8 cellular contexts compared by ENCODE assay signal in genomic region chr5:160398806-160399205, GRCh38. TPM values are rescaled to one million over a fixed set of nuclear protein-coding genes. Genes with fewer than 3 reads are reported as not detected.
DNase-seq lines count a peak whose midpoint lies in the region; ATAC-seq and TF ChIP-seq lines count a peak whose summit lies in the region.

No MANE protein-coding gene starts in this region.

- H3K56ac ChIP-seq in H9 (ENCODE audit: insufficient read length, low read depth, low read length): no peak overlapping the region

- peaks cover 4% of the 10 kb centered on the region for H3K23me2 ChIP-seq in H9 (ENCODE audit: insufficient read length, low read depth, low read length, poor library complexity, severe bottlenecking)

- H3K27me3 ChIP-seq in H9 (ENCODE audit: insufficient read depth, low read length): no peaks in the 10 kb centered on the region
- no peaks in the 10 kb centered on the region for H3K27me3 ChIP-seq in adipocyte (replicated peaks; ENCODE audit: control insufficient read depth, insufficient read depth, low read length)
- H3K27me3 ChIP-seq in liver (ENCODE audit: control insufficient read depth in 4 of 4, insufficient read depth in 4 of 4, low read length in 3 of 4): no peaks in the 10 kb centered on the region
- no peaks in the 10 kb centered on the region for H3K27me3 ChIP-seq in neuronal stem cell (ENCODE audit: control insufficient read depth in 3 of 3, insufficient read depth in 3 of 3, low read depth in 1 of 3, low read length in 3 of 3)

- H3K18ac ChIP-seq in H9 (ENCODE audit: insufficient read length, low read depth, low read length): no peak overlapping the region
- H3K18ac ChIP-seq in neuronal stem cell (ENCODE audit: low read length): no peak overlapping the region

- H2AK5ac ChIP-seq in H9 (ENCODE audit: insufficient read length, low read length): no peak overlapping the region
- H2AK5ac ChIP-seq in neuronal stem cell (ENCODE audit: low read depth, low read length): no peak overlapping the region

- H3K4me1 ChIP-seq in H9 (ENCODE audit: insufficient read depth, low read length) (no peaks in the 10 kb centered on the region), adipocyte (ENCODE audit: control insufficient read depth, insufficient read depth, low read length) (peaks cover 19% of the 10 kb centered on the region), liver (ENCODE audit: control insufficient read depth in 4 of 4, insufficient read depth in 4 of 4, low read length in 3 of 4) (peaks cover 0 to 13% (median 7%) of the 10 kb centered on the region in 4 donors), neuronal stem cell (ENCODE audit: control insufficient read depth in 2 of 2, insufficient read depth in 1 of 2, low read depth in 1 of 2, low read length in 2 of 2) (no peaks in the 10 kb centered on the region)

- H3K4me2 ChIP-seq in H9 (ENCODE audit: insufficient read depth, insufficient read length, low read length) (peak overlapping the region; percentile 93), neuronal stem cell (ENCODE audit: insufficient read depth, low read length, poor library complexity, severe bottlenecking) (no peak overlapping the region)

- H2AFZ ChIP-seq in H9 (ENCODE audit: low read length) (no peak overlapping the region), neuronal stem cell (ENCODE audit: low read length) (no peak overlapping the region)

- peak overlapping the region; percentile 87 for H3K4me3 ChIP-seq in adipocyte (ENCODE audit: low read length)
- H3K4me3 ChIP-seq in liver (ENCODE audit: low read depth in 1 of 3, low read length in 3 of 3): no peak overlapping the region
- peak overlapping the region in 1 of 2 donors; percentile 61 for H3K4me3 ChIP-seq in neuronal stem cell (ENCODE audit: low read length in 2 of 2)

- peaks cover 17 to 21% of the 10 kb centered on the region in 2 experiments for H3K4me1 Mint-ChIP-seq in H9

- H3K9ac ChIP-seq in H9 (ENCODE audit: extremely low read depth, insufficient read length, low read length) (peak overlapping the region; percentile 99), adipocyte (ENCODE audit: low read length) (peak overlapping the region; percentile 90), liver (ENCODE audit: low read depth in 1 of 2, low read length in 2 of 2) (peak overlapping the region; percentile 69 to 97), neuronal stem cell (ENCODE audit: low read depth, low read length, poor library complexity) (no peak overlapping the region)

- H3K36me3 ChIP-seq in adipocyte (ENCODE audit: control insufficient read depth, insufficient read depth, low read length, severe bottlenecking) (peaks cover 27% of the 10 kb centered on the region), liver (ENCODE audit: control insufficient read depth in 4 of 4, insufficient read depth in 3 of 4, low read depth in 1 of 4, low read length in 3 of 4) (peaks cover 0 to 22% (median 17%) of the 10 kb centered on the region in 4 donors), neuronal stem cell (replicated peaks in 1 of 2; ENCODE audit: control insufficient read depth in 2 of 2, insufficient read depth in 2 of 2, low read length in 2 of 2) (peaks cover 7 to 62% of the 10 kb centered on the region in 2 donors)

- intact Hi-C loops in head of caudate nucleus (cut with DNase I): loop anchor here (10.0 kb wide), 1 partner anchor 284 kb away; the partner anchor contains the start of gene PWWP2A

- peak overlapping the region; percentile 86 to 92 for H3K4me3 Mint-ChIP-seq in H9

- H3K9me3 Mint-ChIP-seq in H9: no peaks in the 10 kb centered on the region

- no peak for ATAC-seq in HG03095 (IDR thresholded peaks at IDR 0.05; ENCODE audit: unreplicated experiment)

- H3K79me2 ChIP-seq in H9 (ENCODE audit: insufficient read depth, low read length): no peaks in the 10 kb centered on the region

- H3T11ph ChIP-seq in H9 (ENCODE audit: low read length): no peak overlapping the region

- H4K91ac ChIP-seq in H9 (ENCODE audit: insufficient read length, low read depth, low read length): no peak overlapping the region
- H4K91ac ChIP-seq in neuronal stem cell (ENCODE audit: low read depth, low read length, poor library complexity): no peak overlapping the region

- H3K79me1 ChIP-seq in H9 (ENCODE audit: insufficient read depth, low read depth, low read length, poor library complexity, severe bottlenecking): no peaks in the 10 kb centered on the region
- H3K79me1 ChIP-seq in neuronal stem cell (ENCODE audit: low read depth, low read length): no peaks in the 10 kb centered on the region

- peaks cover 0 to 13% (median 13%) of the 10 kb centered on the region in 3 experiments; a peak in 6 of 7 replicates for H3K36me3 Mint-ChIP-seq in H9 (ENCODE audit: insufficient read depth in 1 of 3, low read depth in 3 of 3)

- H4K8ac ChIP-seq in H9 (replicated peaks; ENCODE audit: insufficient read length, low read depth, low read length) (no peak overlapping the region), neuronal stem cell (ENCODE audit: low read depth, low read length) (no peak overlapping the region)

- no peak overlapping the region for H2BK120ac ChIP-seq in H9 (ENCODE audit: low read depth, low read length, poor library complexity, severe bottlenecking)
- no peak overlapping the region for H2BK120ac ChIP-seq in neuronal stem cell (ENCODE audit: low read depth, low read length)

- no peak overlapping the region for H2BK20ac ChIP-seq in H9 (ENCODE audit: low read depth, low read length, poor library complexity, severe bottlenecking)

- H3K14ac ChIP-seq in H9 (ENCODE audit: insufficient read depth, low read length): no peak overlapping the region
- no peak overlapping the region for H3K14ac ChIP-seq in neuronal stem cell (ENCODE audit: low read length)

- no CpG with 5 or more reads among the region's 4 CpGs for WGBS in H9 (ENCODE audit: extremely low coverage, insufficient read length, low lambda C conversion rate)
- 65% methylated on average over 4 of the region's 4 CpGs for WGBS in liver
- no CpG with 5 or more reads among the region's 4 CpGs for WGBS in neuronal stem cell (ENCODE audit: extremely low coverage in 2 of 2, insufficient read length in 2 of 2, insufficient replicate concordance in 1 of 2), 2 donors

- no peak for TF ChIP-seq RAD21 in liver (IDR thresholded peaks at IDR 0.05)

- H3K27ac ChIP-seq in 22Rv1: peak overlapping the region; percentile 90
- H3K27ac ChIP-seq in H9 (ENCODE audit: insufficient read length, low read depth, low read length): no peak overlapping the region
- H3K27ac ChIP-seq in liver (ENCODE audit: low read depth in 1 of 2, low read length in 2 of 2): no peak overlapping the region
- H3K27ac ChIP-seq in neuronal stem cell (replicated peaks; ENCODE audit: low read length): no peak overlapping the region

- DNase-seq in H9 (no peak), adipocyte (ENCODE audit: low read depth) (peak; percentile 27), head of caudate nucleus (no peak), NCI-H774 (lab: John Stamatoyannopoulos, UW) (no peak), neuronal stem cell (ENCODE audit: low spot score) (no peak)

- H2BK12ac ChIP-seq in H9 (ENCODE audit: insufficient read length, low read depth, low read length) (no peak overlapping the region), neuronal stem cell (ENCODE audit: low read length) (no peak overlapping the region)

- H4K5ac ChIP-seq in H9 (ENCODE audit: insufficient read length, low read depth, low read length): no peak overlapping the region

- H3K27ac Mint-ChIP-seq in H9: peak overlapping the region in 2 of 3 experiments; percentile 4 to 98; a peak in 2 of 7 replicates

- H3K4ac ChIP-seq in H9 (ENCODE audit: low read depth, low read length) (no peak overlapping the region), neuronal stem cell (ENCODE audit: low read length) (no peak overlapping the region)

- H4K20me1 ChIP-seq in H9 (ENCODE audit: control insufficient read depth, insufficient read depth, insufficient read length): no peaks in the 10 kb centered on the region

- H2BK15ac ChIP-seq in H9 (ENCODE audit: low read depth, low read length) (no peak overlapping the region), neuronal stem cell (ENCODE audit: low read length) (no peak overlapping the region)

- no peak overlapping the region for H2BK5ac ChIP-seq in H9 (ENCODE audit: insufficient read length, low read length)
- no peak overlapping the region for H2BK5ac ChIP-seq in neuronal stem cell (ENCODE audit: low read length)

- no peak for TF ChIP-seq CTCF in 22Rv1 (IDR thresholded peaks at IDR 0.05)
- TF ChIP-seq CTCF in H9 (conservative IDR thresholded peaks at IDR 0.05): no peak
- TF ChIP-seq CTCF in liver (IDR thresholded peaks at IDR 0.05; ENCODE audit: low read depth, low read length, missing input control): no peak

- no peaks in the 10 kb centered on the region for H3K27me3 Mint-ChIP-seq in H9 (ENCODE audit: low read depth)

- H3K23ac ChIP-seq in H9 (ENCODE audit: insufficient read length, low read depth, low read length) (no peak overlapping the region), neuronal stem cell (ENCODE audit: low read depth, low read length, poor library complexity) (no peak overlapping the region)

- no peaks in the 10 kb centered on the region for H3K9me3 ChIP-seq in H9 (ENCODE audit: control insufficient read depth, low read depth, low read length)
- H3K9me3 ChIP-seq in adipocyte (ENCODE audit: control insufficient read depth, low read length): no peaks in the 10 kb centered on the region
- no peaks in the 10 kb centered on the region for H3K9me3 ChIP-seq in liver (ENCODE audit: control insufficient read depth in 4 of 4, low read length in 3 of 4)
- no peaks in the 10 kb centered on the region for H3K9me3 ChIP-seq in neuronal stem cell (replicated peaks in 1 of 2; ENCODE audit: control insufficient read depth in 2 of 2, insufficient read depth in 1 of 2, low read depth in 1 of 2, low read length in 2 of 2)

TF ChIP-seq in liver, 16 proteins besides CTCF, POLR2A, EP300 and RAD21 (continues in another document):
- no peak for TF ChIP-seq MAX (IDR thresholded peaks at IDR 0.05)

RNA-seq across cellular contexts. Expression of gene FAM200C, which starts 1.0 kb away (rescaled TPM):
- total RNA-seq in H9 (2021) (3.9 and 4.3 TPM in 2 replicates), liver (1 to 10 TPM; 2.0 to 2.9 TPM)
- under 1 TPM; 0.57 to 0.60 TPM for polyA plus RNA-seq in liver
- polyA plus RNA-seq in neuronal stem cell (2013, experiment 1 of 2): 8.7 TPM
- 9.0 TPM for polyA plus RNA-seq in neuronal stem cell (2013, experiment 2 of 2)

RNA-seq across cellular contexts. Expression of gene SLU7, which starts 20.1 kb away (rescaled TPM):
- total RNA-seq in H9 (2021) (33.3 and 40.4 TPM in 2 replicates), liver (10 to 100 TPM; 18.2 to 21.8 TPM)
- 10 to 100 TPM in 1 of 2 donors, 1 to 10 TPM in 1; 7.1 to 17.0 TPM for polyA plus RNA-seq in liver
- polyA plus RNA-seq in neuronal stem cell (2013, experiment 1 of 2): 34.7 TPM
- 36.7 TPM for polyA plus RNA-seq in neuronal stem cell (2013, experiment 2 of 2)

RNA-seq across cellular contexts. Expression of gene PTTG1, which starts 22.8 kb away (rescaled TPM):
- total RNA-seq in H9 (2021) (263 and 279 TPM in 2 replicates), liver (10 to 100 TPM in 1 of 2 donors, under 1 TPM in 1; 0.75 to 84.0 TPM)
- polyA plus RNA-seq in liver: 1 to 10 TPM; 5.5 to 5.6 TPM
- polyA plus RNA-seq in neuronal stem cell (2013, experiment 1 of 2): 707 TPM
- 711 TPM for polyA plus RNA-seq in neuronal stem cell (2013, experiment 2 of 2)

RNA-seq across cellular contexts. Expression of gene C1QTNF2, which starts 28.4 kb away (rescaled TPM):
- 0.53 and 0.59 TPM in 2 replicates for total RNA-seq in H9 (2021)
- under 1 TPM; 0.17 to 0.37 TPM for total RNA-seq in liver
- under 1 TPM; 0.18 to 0.28 TPM for polyA plus RNA-seq in liver
- polyA plus RNA-seq in neuronal stem cell (2013, experiment 1 of 2): 0.36 TPM
- 0.37 TPM for polyA plus RNA-seq in neuronal stem cell (2013, experiment 2 of 2)
